Comparison of ENCODE assay signal across 8 cellular contexts in genomic region chr19:47348819-47349795, GRCh38. TPM values are rescaled to one million over a fixed set of nuclear protein-coding genes. Genes with fewer than 3 reads are reported as not detected.
DNase-seq lines count a peak whose midpoint lies in the region; ATAC-seq and TF ChIP-seq lines count a peak whose summit lies in the region.

TSS of gene DHX34 (plus strand) at chr19:47349315. CDS start at chr19:47353031, 3,716 bp downstream.

- TF ChIP-seq CTCF in GM23338 (conservative IDR thresholded peaks at IDR 0.05; ENCODE audit: low read depth in 2 of 2) (peak; percentile 94 to 97), LNCAP (IDR thresholded peaks at IDR 0.05) (peak; percentile 75)

- peaks cover 15% of the 10 kb centered on the region for H3K27me3 Mint-ChIP-seq in GM23338 (ENCODE audit: insufficient read depth, low read depth, poor library complexity)
- peaks cover 0 to 3% (median 0%) of the 10 kb centered on the region in 5 donors for H3K27me3 Mint-ChIP-seq in naive thymus-derived CD4-positive, alpha-beta T cell
- H3K27me3 Mint-ChIP-seq in stimulated activated naive B cell treated with anti-CD40 and anti-IgM and Interleukin-4, amounts not matched to agents 10 μg/mL and 1 μg/mL and 100 μg/mL, for 72 hours = no peaks in the 10 kb centered on the region

- peaks cover 3% of the 10 kb centered on the region; the same call in 1 of the 2 replicates for H3K27me3 ChIP-seq in GM23338 (ENCODE audit: insufficient read depth)
- H3K27me3 ChIP-seq in naive thymus-derived CD4-positive, alpha-beta T cell (ENCODE audit: control insufficient read depth in 2 of 2, insufficient read depth in 2 of 2, low read length in 2 of 2) = no peaks in the 10 kb centered on the region

- POLR2A ChIA-PET in naive thymus-derived CD4-positive, alpha-beta T cell (lab: Charles Lee) = interaction anchor here (0.6 to 1.4 kb wide), 8 partner anchors 14 to 1465 kb away, joined by 3 to 5 read pairs (median 4); partner anchors contain the start of genes KPTN and NOP53

- intact Hi-C loops in naive thymus-derived CD4-positive, alpha-beta T cell (cut with micrococcal nuclease) = loop anchor here (1.0 to 10.0 kb wide), 12 partner anchors 74 to 1354 kb away; partner anchors contain the start of genes INAFM1 (in 2 of the 2), CCDC61 (in 1 of the 2), NAPA (in 1 of the 2) and NOP53 (in 1 of the 2)

- peak; percentile 93 for ATAC-seq in GM23338
- ATAC-seq in naive thymus-derived CD4-positive, alpha-beta T cell = peak; percentile 100
- ATAC-seq in stimulated activated naive B cell treated with anti-CD40 and anti-IgM and Interleukin-4, amounts not matched to agents 10 μg/mL and 1 μg/mL and 100 μg/mL, for 72 hours (replicated peaks) = peak; percentile 98 to 99

- H3K9me2 ChIP-seq in GM23338 (ENCODE audit: insufficient read depth) = no peaks in the 10 kb centered on the region

- H2AFZ ChIP-seq in GM23338 = peak within 1 kb of the TSS; percentile 85

- peak within 1 kb of the TSS; percentile 88 for H3K4me2 ChIP-seq in GM23338

- peak within 1 kb of the TSS; percentile 78 for H3K4me3 ChIP-seq in GM23338
- peak within 1 kb of the TSS; percentile 92 for H3K4me3 ChIP-seq in naive thymus-derived CD4-positive, alpha-beta T cell (ENCODE audit: low read length)

- H3K36me3 Mint-ChIP-seq in GM23338 (ENCODE audit: low read depth) = peaks cover 49% of the 10 kb centered on the region
- peaks cover 4 to 16% (median 9%) of the 10 kb centered on the region in 5 donors for H3K36me3 Mint-ChIP-seq in naive thymus-derived CD4-positive, alpha-beta T cell
- peaks cover 22 to 38% of the 10 kb centered on the region in 2 donors for H3K36me3 Mint-ChIP-seq in stimulated activated naive B cell treated with anti-CD40 and anti-IgM and Interleukin-4, amounts not matched to agents 10 μg/mL and 1 μg/mL and 100 μg/mL, for 72 hours

- CTCF ChIA-PET in naive thymus-derived CD4-positive, alpha-beta T cell (lab: Charles Lee) = interaction anchor here (0.5 to 2.2 kb wide), 20 partner anchors 9 to 1062 kb away, joined by 3 to 8 read pairs (median 3); partner anchors contain the start of gene EHD2

- peaks cover 16% of the 10 kb centered on the region for H3K4me1 ChIP-seq in GM23338 (ENCODE audit: insufficient read depth)
- peaks cover 0 to 12% of the 10 kb centered on the region in 2 donors for H3K4me1 ChIP-seq in naive thymus-derived CD4-positive, alpha-beta T cell (ENCODE audit: control insufficient read depth in 2 of 2, insufficient read depth in 2 of 2, low read length in 2 of 2)

- DNase-seq in EL (peak; percentile 99), GM23338 (ENCODE audit: low spot score) (peak; percentile 99), RPMI8226 (peak; percentile 96), fibroblast of gingiva (ENCODE audit: low read depth) (peak; percentile 99)
- DNase-seq in activated T-helper 1 cell treated with anti-CD3 and anti-CD28 coated beads, Interleukin-2, amount 50 U/mL, for 16 hours (ENCODE audit: low read depth in 1 of 2, low spot score in 1 of 2) = peak; percentile 98 to 99
- DNase-seq in naive thymus-derived CD4-positive, alpha-beta T cell = peak; percentile 97 to 100 (median 99)
- peak; percentile 99 for DNase-seq in stimulated activated naive B cell treated with anti-CD40 and anti-IgM and Interleukin-4, amounts not matched to agents 10 μg/mL and 1 μg/mL and 100 μg/mL, for 72 hours

- H3K27ac Mint-ChIP-seq in GM23338 = peak within 1 kb of the TSS; percentile 88
- H3K27ac Mint-ChIP-seq in naive thymus-derived CD4-positive, alpha-beta T cell = peak within 1 kb of the TSS; percentile 88 to 97 (median 95)
- peak within 1 kb of the TSS; percentile 92 for H3K27ac Mint-ChIP-seq in stimulated activated naive B cell treated with anti-CD40 and anti-IgM and Interleukin-4, amounts not matched to agents 10 μg/mL and 1 μg/mL and 100 μg/mL, for 72 hours

- no peaks in the 10 kb centered on the region for H3K9me3 ChIP-seq in naive thymus-derived CD4-positive, alpha-beta T cell (ENCODE audit: control insufficient read depth in 2 of 3, low read length in 3 of 3)

- H3F3A ChIP-seq in GM23338 (replicated peaks; ENCODE audit: low read depth) = peaks cover 7% of the 10 kb centered on the region; the same call in 1 of the 2 replicates

- peaks cover 48% of the 10 kb centered on the region for H3K79me2 ChIP-seq in GM23338 (replicated peaks; ENCODE audit: insufficient read depth)

- peaks cover 2% of the 10 kb centered on the region; the same call in 1 of the 2 replicates for H4K20me1 ChIP-seq in GM23338 (replicated peaks; ENCODE audit: insufficient read depth)

- peaks cover 16% of the 10 kb centered on the region; the same call in 2 of the 3 replicates for H3K9me3 Mint-ChIP-seq in GM23338
- peaks cover 0 to 2% (median 0%) of the 10 kb centered on the region in 11 donors for H3K9me3 Mint-ChIP-seq in naive thymus-derived CD4-positive, alpha-beta T cell
- peaks cover 2 to 7% of the 10 kb centered on the region in 2 donors for H3K9me3 Mint-ChIP-seq in stimulated activated naive B cell treated with anti-CD40 and anti-IgM and Interleukin-4, amounts not matched to agents 10 μg/mL and 1 μg/mL and 100 μg/mL, for 72 hours

- H3K27ac ChIP-seq in GM23338 (ENCODE audit: low read depth) = no peak within 1 kb of the TSS
- peak within 1 kb of the TSS; percentile 83 for H3K27ac ChIP-seq in naive thymus-derived CD4-positive, alpha-beta T cell (ENCODE audit: low read depth, low read length)

- H3K4me3 Mint-ChIP-seq in GM23338 = peak within 1 kb of the TSS; percentile 92
- H3K4me3 Mint-ChIP-seq in naive thymus-derived CD4-positive, alpha-beta T cell = peak within 1 kb of the TSS; percentile 91 to 100 (median 97)
- peak within 1 kb of the TSS; percentile 88 to 93 for H3K4me3 Mint-ChIP-seq in stimulated activated naive B cell treated with anti-CD40 and anti-IgM and Interleukin-4, amounts not matched to agents 10 μg/mL and 1 μg/mL and 100 μg/mL, for 72 hours

- H3K36me3 ChIP-seq in GM23338 (ENCODE audit: insufficient read depth) = peaks cover 8% of the 10 kb centered on the region
- peaks cover 0 to 14% (median 8%) of the 10 kb centered on the region in 3 experiments for H3K36me3 ChIP-seq in naive thymus-derived CD4-positive, alpha-beta T cell (ENCODE audit: control insufficient read depth in 2 of 3, insufficient read depth in 3 of 3, low read length in 3 of 3)

- peaks cover 28% of the 10 kb centered on the region for H3K4me1 Mint-ChIP-seq in GM23338
- H3K4me1 Mint-ChIP-seq in naive thymus-derived CD4-positive, alpha-beta T cell = peaks cover 19 to 46% (median 44%) of the 10 kb centered on the region in 7 donors
- peaks cover 21 to 48% of the 10 kb centered on the region in 2 donors for H3K4me1 Mint-ChIP-seq in stimulated activated naive B cell treated with anti-CD40 and anti-IgM and Interleukin-4, amounts not matched to agents 10 μg/mL and 1 μg/mL and 100 μg/mL, for 72 hours

TF ChIP-seq in GM23338, 12 proteins besides CTCF, POLR2A, EP300 and RAD21:
- TF ChIP-seq POLR2AphosphoS5 (IDR thresholded peaks at IDR 0.05; ENCODE audit: low read depth) = peak; percentile 93
- TF ChIP-seq CREB1 (CRISPR knock-in tag; IDR thresholded peaks at IDR 0.05; ENCODE audit: low read depth) = no peak
- 0 out of 2 replicates have a peak, but pooled peaks have one; percentile 32 for TF ChIP-seq ETS1 (IDR thresholded peaks at IDR 0.05)

RNA-seq across cellular contexts. Expression of gene DHX34, which starts in this region (rescaled TPM):
- 42.8 and 50.1 TPM in 2 replicates for total RNA-seq in GM23338 (2014; rRNA removed; shearing (Covaris generic))
- polyA plus RNA-seq in GM23338 (2016; fragmentation: Nextera tagmentation; extraction: Ambion mirVana) = 16.3 and 16.7 TPM in 2 replicates
- 10 to 100 TPM; 15.6 to 31.6 (median 29.5) TPM for total RNA-seq in naive thymus-derived CD4-positive, alpha-beta T cell
- polyA plus RNA-seq in naive thymus-derived CD4-positive, alpha-beta T cell = 10 to 100 TPM in 1 of 2 donors, 1 to 10 TPM in 1; 3.7 to 14.2 TPM
